Comparison of ENCODE assay signal across 1 cellular context in genomic region chr17:83079766-83080616, GRCh38.
A peak's percentile ranks its signal among the peaks of the same experiment; 100 is the strongest.
TF ChIP-seq lines count a peak whose summit lies in the region.

No MANE protein-coding gene starts in this region.

TF ChIP-seq in K562, 482 proteins besides CTCF, POLR2A, EP300 and RAD21 (continues in another document):
- no peak for TF ChIP-seq ZNF232 (CRISPR knock-in tag; IDR thresholded peaks at IDR 0.05)
- TF ChIP-seq ZHX1 (conservative IDR thresholded peaks at IDR 0.05; ENCODE audit: low read length) = no peak
- TF ChIP-seq GATAD2B (IDR thresholded peaks at IDR 0.05; ENCODE audit: borderline replicate concordance) = peak; percentile 68
- TF ChIP-seq UBTF (IDR thresholded peaks at IDR 0.05; ENCODE audit: borderline replicate concordance in 1 of 2, low read depth in 2 of 2, low read length in 2 of 2) = 0 out of 4 replicates have a peak, but pooled peaks of 1 of the 2 experiments have one; percentile 29
- TF ChIP-seq ZNF740 (CRISPR knock-in tag; IDR thresholded peaks at IDR 0.05) = no peak
- TF ChIP-seq ZNF740 (tag; IDR thresholded peaks at IDR 0.05) = peak in 1 of 2 experiments; percentile 72; a peak in 1 of 4 replicates
- no peak for TF ChIP-seq ZNF280B (CRISPR knock-in tag; IDR thresholded peaks at IDR 0.05)
- TF ChIP-seq E2F6 (IDR thresholded peaks at IDR 0.05; ENCODE audit: borderline replicate concordance in 1 of 2, extremely low read depth in 1 of 2, insufficient read depth in 1 of 2, insufficient read length in 1 of 2, low read depth in 1 of 2, low read length in 1 of 2, poor library complexity in 1 of 2, severe bottlenecking in 1 of 2) = peak in 1 of 2 experiments; percentile 4
- TF ChIP-seq ZBTB1 (CRISPR knock-in tag; IDR thresholded peaks at IDR 0.05; ENCODE audit: borderline replicate concordance, low read depth) = peak; percentile 55; the same call in 1 of the 2 replicates
- TF ChIP-seq ELF1 (tag; IDR thresholded peaks at IDR 0.05) = no peak
- TF ChIP-seq RB1 (IDR thresholded peaks at IDR 0.05; ENCODE audit: low read depth) = peak; percentile 68
- TF ChIP-seq TEAD2 (tag; IDR thresholded peaks at IDR 0.05) = no peak
- TF ChIP-seq ZBTB7A (IDR thresholded peaks at IDR 0.05; ENCODE audit: borderline replicate concordance, control insufficient read depth, low read depth, low read length) = peak; percentile 79; the same call in 1 of the 2 replicates
- peak in 1 of 2 experiments; percentile 36; a peak in 1 of 4 replicates for TF ChIP-seq NONO (IDR thresholded peaks at IDR 0.05; ENCODE audit: low read depth in 2 of 2, low read length in 1 of 2)
- no peak for TF ChIP-seq BCOR (IDR thresholded peaks at IDR 0.05)
- no peak for TF ChIP-seq PKNOX1 (IDR thresholded peaks at IDR 0.05)
- TF ChIP-seq SIN3B (IDR thresholded peaks at IDR 0.05; ENCODE audit: low read depth) = peak; percentile 29; the same call in 1 of the 2 replicates
- no peak for TF ChIP-seq VEZF1 (CRISPR knock-in tag; IDR thresholded peaks at IDR 0.05)
- TF ChIP-seq MECOM (CRISPR knock-in tag; IDR thresholded peaks at IDR 0.05) = no peak
- TF ChIP-seq KDM2B (CRISPR knock-in tag; IDR thresholded peaks at IDR 0.05) = peak; percentile 66; the same call in 1 of the 2 replicates
- 0 out of 2 replicates have a peak, but pooled peaks have one; percentile 15 for TF ChIP-seq CTBP1 (IDR thresholded peaks at IDR 0.05; ENCODE audit: borderline replicate concordance)
- TF ChIP-seq MEF2D (tag; conservative IDR thresholded peaks at IDR 0.05; ENCODE audit: low read depth) = no peak
- no peak for TF ChIP-seq SRSF9 (IDR thresholded peaks at IDR 0.05; ENCODE audit: borderline replicate concordance, low read depth, low read length)
- peak; percentile 20; the same call in 1 of the 2 replicates for TF ChIP-seq PHF8 (IDR thresholded peaks at IDR 0.05; ENCODE audit: borderline replicate concordance, low read length)
- TF ChIP-seq RFX1 (IDR thresholded peaks at IDR 0.05) = no peak
- peak; percentile 47 for TF ChIP-seq RBFOX2 (IDR thresholded peaks at IDR 0.05; ENCODE audit: low read depth, low read length)
- TF ChIP-seq SREBF2 (CRISPR knock-in tag; IDR thresholded peaks at IDR 0.05) = no peak
- no peak for TF ChIP-seq CEBPZ (IDR thresholded peaks at IDR 0.05; ENCODE audit: borderline replicate concordance, low read depth, low read length)
- no peak for TF ChIP-seq NR3C1 (CRISPR knock-in tag; IDR thresholded peaks at IDR 0.05)
- TF ChIP-seq CXXC5 (CRISPR knock-in tag; IDR thresholded peaks at IDR 0.05) = 0 out of 2 replicates have a peak, but pooled peaks have one; percentile 36
- TF ChIP-seq SP2 (IDR thresholded peaks at IDR 0.05; ENCODE audit: extremely low read depth, low read depth, low read length, poor library complexity, severe bottlenecking) = no peak
- no peak for TF ChIP-seq CTCFL (IDR thresholded peaks at IDR 0.05; ENCODE audit: borderline replicate concordance, insufficient read depth, low read depth, low read length, poor library complexity, severe bottlenecking)
- TF ChIP-seq TAF1 (IDR thresholded peaks at IDR 0.05; ENCODE audit: control insufficient read depth, extremely low read depth, insufficient read depth, low read length, severe bottlenecking) = no peak
- no peak for TF ChIP-seq AFF1 (IDR thresholded peaks at IDR 0.05; ENCODE audit: low read depth in 1 of 2, partially characterized antibody in 2 of 2)
- no peak for TF ChIP-seq MED1 (CRISPR knock-in tag; IDR thresholded peaks at IDR 0.05; ENCODE audit: borderline replicate concordance)
